1 cellular context compared by ENCODE assay signal in the genomic region with DNA sequence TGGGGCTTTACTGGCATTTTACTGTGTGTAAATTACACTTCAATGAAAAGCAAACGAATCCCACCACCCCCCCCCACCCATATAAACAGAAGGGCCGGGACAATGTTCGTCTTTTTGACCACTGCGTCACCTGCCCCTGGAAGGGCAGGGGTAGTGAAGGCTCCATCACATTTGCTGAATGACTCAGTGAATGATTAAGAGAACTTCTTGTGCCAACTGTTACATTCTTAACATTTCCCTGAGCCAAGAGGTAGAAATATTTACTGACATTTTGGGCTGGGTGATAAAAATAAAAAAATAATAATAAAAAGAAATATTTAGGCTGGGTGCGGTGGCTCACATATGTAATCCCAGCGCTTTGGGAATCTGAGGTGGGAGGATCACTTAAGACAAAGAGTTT.
TF ChIP-seq lines count a peak whose summit lies in the region.

No MANE protein-coding gene starts in this region.

TF ChIP-seq in A549, 52 proteins besides CTCF, POLR2A, EP300 and RAD21:
- no peak for TF ChIP-seq KDM1A (IDR thresholded peaks at IDR 0.05; ENCODE audit: low read depth)
- no peak for TF ChIP-seq FOSL2 (IDR thresholded peaks at IDR 0.05)
- peak; percentile 31 for TF ChIP-seq FOSL2 (CRISPR knock-in tag; IDR thresholded peaks at IDR 0.05)
- 0 out of 2 replicates have a peak, but pooled peaks have one; percentile 1 for TF ChIP-seq MAX (IDR thresholded peaks at IDR 0.05)
